Comparison of ENCODE assay signal across 17 cellular contexts in genomic region chr2:203599509-203599908, GRCh38.
DNase-seq lines count a peak whose midpoint lies in the region; ATAC-seq and TF ChIP-seq lines count a peak whose summit lies in the region.
"Had no signal": no experiment of that assay in that cellular context is flagged by ENCODE, and none has a peak within 500 bp of the region (broad histone marks: within the 10 kb centered on the region; RNA-seq: fewer than 3 reads in every experiment).

No MANE protein-coding gene starts in this region.

- DNase-seq in GM20000 (ENCODE audit: low spot score) = peak; percentile 15
- DNase-seq in activated CD8-positive, alpha-beta T cell treated with anti-CD3 and anti-CD28 coated beads for 36 hours = no peak
- no peak for DNase-seq in stimulated activated naive CD4-positive, alpha-beta T cell (lab: John Stamatoyannopoulos, UW)
- no peak for DNase-seq in NCI-H187 (lab: John Stamatoyannopoulos, UW)
- no peak for DNase-seq in left ventricle myocardium inferior
- no peak for DNase-seq in posterior cingulate gyrus
- DNase-seq: activated CD4-positive, CD25-positive, alpha-beta regulatory T cell treated with anti-CD3 and anti-CD28 coated beads, Interleukin-2, amount 50 U/mL, for 72 hours; activated gamma-delta T cell; heart left ventricle; lower lobe of right lung; NCI-H526 treated with DMSO at 0.1 percent for 48 hours; stimulated activated CD4-positive, alpha-beta T cell treated with anti-CD3 and anti-CD28 coated beads, Interleukin-12 subunit alpha, Interleukin-12 subunit beta, amount 100 ng/mL, for 4 hours had no signal

- H3K4me3 Mint-ChIP-seq in activated CD8-positive, alpha-beta T cell treated with anti-CD3 and anti-CD28 coated beads for 36 hours = no peak overlapping the region
- H3K4me3 Mint-ChIP-seq: CD4-positive, CD25-positive, alpha-beta regulatory T cell had no signal

- no peaks in the 10 kb centered on the region for H3K9me3 ChIP-seq in left ventricle myocardium inferior (replicated peaks)
- H3K9me3 ChIP-seq: heart left ventricle, lower lobe of right lung, SJSA1 had no signal

- H3K27me3 Mint-ChIP-seq in activated CD8-positive, alpha-beta T cell treated with anti-CD3 and anti-CD28 coated beads for 36 hours = peaks cover 4% of the 10 kb centered on the region

- CTCF ChIA-PET in activated CD8-positive, alpha-beta T cell treated with anti-CD3 and anti-CD28 coated beads for 36 hours (lab: Charles Lee) = interaction anchor here (1.1 kb wide), 1 partner anchor 30 kb away, joined by 3 read pairs; no protein-coding TSS in a partner anchor

- no peak overlapping the region for H3K27ac ChIP-seq in left ventricle myocardium inferior (replicated peaks)
- H3K27ac ChIP-seq: cardiac muscle cell, heart left ventricle, lower lobe of right lung, SJSA1 had no signal

- no peak overlapping the region for H3K27ac Mint-ChIP-seq in activated CD8-positive, alpha-beta T cell treated with anti-CD3 and anti-CD28 coated beads for 36 hours

- H3K27me3 ChIP-seq in left ventricle myocardium inferior (ENCODE audit: low read depth) = no peaks in the 10 kb centered on the region
- H3K27me3 ChIP-seq: cardiac muscle cell, heart left ventricle, SJSA1 had no signal

- H3K4me1 Mint-ChIP-seq in activated CD8-positive, alpha-beta T cell treated with anti-CD3 and anti-CD28 coated beads for 36 hours (ENCODE audit: low read depth) = peaks cover 17% of the 10 kb centered on the region

- no peaks in the 10 kb centered on the region for H3K36me3 ChIP-seq in left ventricle myocardium inferior
- H3K36me3 ChIP-seq: cardiac muscle cell, heart left ventricle, lower lobe of right lung, SJSA1 had no signal

- H3K36me3 Mint-ChIP-seq in activated CD8-positive, alpha-beta T cell treated with anti-CD3 and anti-CD28 coated beads for 36 hours (ENCODE audit: low read depth) = peaks cover 2% of the 10 kb centered on the region
- H3K36me3 Mint-ChIP-seq: CD4-positive, CD25-positive, alpha-beta regulatory T cell had no signal

- H3K4me3 ChIP-seq in left ventricle myocardium inferior = no peak overlapping the region
- H3K4me3 ChIP-seq: cardiac muscle cell, heart left ventricle, lower lobe of right lung, SJSA1 had no signal

- ATAC-seq in GM18511 (IDR thresholded peaks at IDR 0.05; ENCODE audit: unreplicated experiment) (peak; percentile 49), HG02885 (IDR thresholded peaks at IDR 0.05; ENCODE audit: poor library complexity, unreplicated experiment) (peak; percentile 63)
- ATAC-seq in activated CD8-positive, alpha-beta T cell treated with anti-CD3 and anti-CD28 coated beads for 36 hours = peak; percentile 51
- ATAC-seq: heart left ventricle, lower lobe of right lung had no signal

- peaks cover 2% of the 10 kb centered on the region for H3K9me3 Mint-ChIP-seq in activated CD8-positive, alpha-beta T cell treated with anti-CD3 and anti-CD28 coated beads for 36 hours
- H3K9me3 Mint-ChIP-seq: CD4-positive, CD25-positive, alpha-beta regulatory T cell had no signal

- POLR2A ChIA-PET in activated CD8-positive, alpha-beta T cell treated with anti-CD3 and anti-CD28 coated beads for 36 hours (lab: Charles Lee) = interaction anchor here (0.7 to 1.2 kb wide), 2 partner anchors 10 to 961 kb away, joined by 3 to 6 read pairs; no protein-coding TSS in a partner anchor

- intact Hi-C loops in activated CD8-positive, alpha-beta T cell treated with anti-CD3 and anti-CD28 coated beads for 36 hours (cut with micrococcal nuclease) = no loop called here
- intact Hi-C loops in left ventricle myocardium inferior (cut with micrococcal nuclease) = no loop called here
- intact Hi-C loops in posterior cingulate gyrus (cut with DNase I) = no loop called here

- H3K4me1 ChIP-seq in left ventricle myocardium inferior = peaks cover 13% of the 10 kb centered on the region

- TF ChIP-seq CTCF in GM20000 (IDR thresholded peaks at IDR 0.05; ENCODE audit: extremely low read depth, missing control alignments) (no peak), left ventricle myocardium inferior (IDR thresholded peaks at IDR 0.05; ENCODE audit: borderline replicate concordance) (no peak)
- no peak for TF ChIP-seq CTCF in activated CD8-positive, alpha-beta T cell treated with anti-CD3 and anti-CD28 coated beads for 36 hours (IDR thresholded peaks at IDR 0.05)
